10 cellular contexts compared by ENCODE assay signal in genomic region chr17:30323262-30323894, GRCh38. TPM values are rescaled to one million over a fixed set of nuclear protein-coding genes. Genes with fewer than 3 reads are reported as not detected.
DNase-seq lines count a peak whose midpoint lies in the region; ATAC-seq lines count a peak whose summit lies in the region.
"Had no signal": no experiment of that assay in that cellular context is flagged by ENCODE, and none has a peak within 500 bp of the region (broad histone marks: within the 10 kb centered on the region; RNA-seq: fewer than 3 reads in every experiment).

No MANE protein-coding gene starts in this region.

- no peak overlapping the region for H2AK5ac ChIP-seq in neuronal stem cell (ENCODE audit: low read depth, low read length)

- H3K4me2 ChIP-seq in neuronal stem cell (ENCODE audit: insufficient read depth, low read length, poor library complexity, severe bottlenecking) = no peak overlapping the region

- no peaks in the 10 kb centered on the region for H3K36me3 Mint-ChIP-seq in T-helper 2 cell treated with Interferon-gamma antibody and Interleukin-4, amounts not matched to agents 5 μg/mL and 100 μg/mL, for 36 hours (ENCODE audit: low read depth)
- no peaks in the 10 kb centered on the region for H3K36me3 Mint-ChIP-seq in naive thymus-derived CD4-positive, alpha-beta T cell

- no peak overlapping the region for H2AFZ ChIP-seq in neuronal stem cell (ENCODE audit: low read length)

- H2BK12ac ChIP-seq in neuronal stem cell (ENCODE audit: low read length) = no peak overlapping the region

- H3K9me3 ChIP-seq in naive thymus-derived CD4-positive, alpha-beta T cell (ENCODE audit: control insufficient read depth in 2 of 3, low read length in 3 of 3) = no peaks in the 10 kb centered on the region
- H3K9me3 ChIP-seq in neuronal stem cell (replicated peaks in 1 of 2; ENCODE audit: control insufficient read depth in 2 of 2, insufficient read depth in 1 of 2, low read depth in 1 of 2, low read length in 2 of 2) = no peaks in the 10 kb centered on the region
- H3K9me3 ChIP-seq: SJSA1, upper lobe of right lung had no signal

- H3K4me1 ChIP-seq in naive thymus-derived CD4-positive, alpha-beta T cell (ENCODE audit: control insufficient read depth in 2 of 2, insufficient read depth in 2 of 2, low read length in 2 of 2) = peaks cover 23 to 32% of the 10 kb centered on the region in 2 donors
- H3K4me1 ChIP-seq in neuronal stem cell (ENCODE audit: control insufficient read depth in 2 of 2, insufficient read depth in 1 of 2, low read depth in 1 of 2, low read length in 2 of 2) = peaks cover 2 to 4% of the 10 kb centered on the region in 2 donors
- H3K4me1 ChIP-seq: upper lobe of right lung had no signal

- H3K4ac ChIP-seq in neuronal stem cell (ENCODE audit: low read length) = no peak overlapping the region

- no peak overlapping the region for H4K91ac ChIP-seq in neuronal stem cell (ENCODE audit: low read depth, low read length, poor library complexity)

- H3K14ac ChIP-seq in neuronal stem cell (ENCODE audit: low read length) = no peak overlapping the region

- no peak overlapping the region for H3K9ac ChIP-seq in neuronal stem cell (ENCODE audit: low read depth, low read length, poor library complexity)

- H2BK5ac ChIP-seq in neuronal stem cell (ENCODE audit: low read length) = no peak overlapping the region

- no peak overlapping the region for H3K18ac ChIP-seq in neuronal stem cell (ENCODE audit: low read length)

- no peak overlapping the region for H3K27ac Mint-ChIP-seq in T-helper 2 cell treated with Interferon-gamma antibody and Interleukin-4, amounts not matched to agents 5 μg/mL and 100 μg/mL, for 36 hours
- peak overlapping the region; percentile 2 to 95 (median 88) for H3K27ac Mint-ChIP-seq in naive thymus-derived CD4-positive, alpha-beta T cell

- POLR2A ChIA-PET in naive thymus-derived CD4-positive, alpha-beta T cell (lab: Charles Lee) = interaction anchor here (0.6 to 3.5 kb wide), 14 partner anchors 8 to 1072 kb away, joined by 3 to 39 read pairs (median 4); partner anchors contain the start of genes BLMH and TMIGD1

- H3K23ac ChIP-seq in neuronal stem cell (ENCODE audit: low read depth, low read length, poor library complexity) = no peak overlapping the region

- no CpG with 5 or more reads among the region's 5 CpGs for WGBS in neuronal stem cell (ENCODE audit: extremely low coverage in 2 of 2, insufficient read length in 2 of 2, insufficient replicate concordance in 1 of 2), 2 donors

- no peaks in the 10 kb centered on the region for H3K36me3 ChIP-seq in naive thymus-derived CD4-positive, alpha-beta T cell (ENCODE audit: control insufficient read depth in 2 of 3, insufficient read depth in 3 of 3, low read length in 3 of 3)
- no peaks in the 10 kb centered on the region for H3K36me3 ChIP-seq in neuronal stem cell (replicated peaks in 1 of 2; ENCODE audit: control insufficient read depth in 2 of 2, insufficient read depth in 2 of 2, low read length in 2 of 2)
- H3K36me3 ChIP-seq: SJSA1, upper lobe of right lung had no signal

- peaks cover 9% of the 10 kb centered on the region for H3K27me3 Mint-ChIP-seq in T-helper 2 cell treated with Interferon-gamma antibody and Interleukin-4, amounts not matched to agents 5 μg/mL and 100 μg/mL, for 36 hours (ENCODE audit: low read depth)
- H3K27me3 Mint-ChIP-seq in naive thymus-derived CD4-positive, alpha-beta T cell = peaks cover 0 to 7% (median 0%) of the 10 kb centered on the region in 5 donors

- peaks cover 12% of the 10 kb centered on the region for H3K4me1 Mint-ChIP-seq in T-helper 2 cell treated with Interferon-gamma antibody and Interleukin-4, amounts not matched to agents 5 μg/mL and 100 μg/mL, for 36 hours (ENCODE audit: low read depth)
- H3K4me1 Mint-ChIP-seq in naive thymus-derived CD4-positive, alpha-beta T cell = peaks cover 15 to 46% (median 32%) of the 10 kb centered on the region in 7 donors

- no peak overlapping the region for H2BK120ac ChIP-seq in neuronal stem cell (ENCODE audit: low read depth, low read length)

- no peak overlapping the region for H2BK15ac ChIP-seq in neuronal stem cell (ENCODE audit: low read length)

- H3K4me3 Mint-ChIP-seq in T-helper 2 cell treated with Interferon-gamma antibody and Interleukin-4, amounts not matched to agents 5 μg/mL and 100 μg/mL, for 36 hours = no peak overlapping the region
- peak overlapping the region; percentile 26 to 67 (median 61) for H3K4me3 Mint-ChIP-seq in naive thymus-derived CD4-positive, alpha-beta T cell

- intact Hi-C loops in naive thymus-derived CD4-positive, alpha-beta T cell (cut with micrococcal nuclease) = loop anchor here in 1 of 2 donors (1.0 kb wide), 2 partner anchors 9 to 13 kb away; no protein-coding TSS in a partner anchor

- DNase-seq in T-helper 2 cell (peak in 3 of 5 experiments; percentile 20 to 68 (median 32)), NCI-H2029 treated with DMSO at 0.1 percent for 48 hours (lab: John Stamatoyannopoulos, UW) (peak; percentile 20), cortex of kidney (lab: John Stamatoyannopoulos, UW) (no peak), neuronal stem cell (ENCODE audit: low spot score) (no peak)
- no peak for DNase-seq in T-helper 2 cell treated with Interferon-gamma antibody and Interleukin-4, amounts not matched to agents 5 μg/mL and 100 μg/mL, for 36 hours (ENCODE audit: low spot score)
- peak; percentile 55 for DNase-seq in activated CD4-positive, alpha-beta T cell treated with anti-CD3 and anti-CD28 coated beads, Interleukin-2, amount 50 U/mL, for 1 hour
- peak in 7 of 9 donors; percentile 77 to 91 (median 86) for DNase-seq in naive thymus-derived CD4-positive, alpha-beta T cell
- DNase-seq: upper lobe of right lung had no signal

- no peaks in the 10 kb centered on the region for H3K79me1 ChIP-seq in neuronal stem cell (ENCODE audit: low read depth, low read length)

- peak; percentile 88 for ATAC-seq in naive thymus-derived CD4-positive, alpha-beta T cell
- ATAC-seq in GM21447 (IDR thresholded peaks at IDR 0.05; ENCODE audit: unreplicated experiment) = no peak

- H4K8ac ChIP-seq in neuronal stem cell (ENCODE audit: low read depth, low read length) = no peak overlapping the region

- H3K9me3 Mint-ChIP-seq in T-helper 2 cell treated with Interferon-gamma antibody and Interleukin-4, amounts not matched to agents 5 μg/mL and 100 μg/mL, for 36 hours = no peaks in the 10 kb centered on the region
- H3K9me3 Mint-ChIP-seq in naive thymus-derived CD4-positive, alpha-beta T cell = no peaks in the 10 kb centered on the region

- H3K27ac ChIP-seq in naive thymus-derived CD4-positive, alpha-beta T cell (ENCODE audit: low read depth, low read length) = peak overlapping the region; percentile 60
- H3K27ac ChIP-seq in neuronal stem cell (replicated peaks; ENCODE audit: low read length) = no peak overlapping the region
- H3K27ac ChIP-seq: SJSA1, upper lobe of right lung had no signal

- H3K4me3 ChIP-seq in naive thymus-derived CD4-positive, alpha-beta T cell (ENCODE audit: low read length) = peak overlapping the region; percentile 14
- H3K4me3 ChIP-seq in neuronal stem cell (ENCODE audit: low read length in 2 of 2) = no peak overlapping the region
- H3K4me3 ChIP-seq: SJSA1, upper lobe of right lung had no signal

- CTCF ChIA-PET in naive thymus-derived CD4-positive, alpha-beta T cell (lab: Charles Lee) = interaction anchor here (0.7 to 3.3 kb wide), 13 partner anchors 9 to 706 kb away, joined by 3 to 37 read pairs (median 5); partner anchors contain the start of genes BLMH and TMIGD1

- H3K27me3 ChIP-seq in naive thymus-derived CD4-positive, alpha-beta T cell (ENCODE audit: control insufficient read depth in 2 of 2, insufficient read depth in 2 of 2, low read length in 2 of 2) = no peaks in the 10 kb centered on the region
- peaks cover 0 to 37% (median 0%) of the 10 kb centered on the region in 3 experiments for H3K27me3 ChIP-seq in neuronal stem cell (ENCODE audit: control insufficient read depth in 3 of 3, insufficient read depth in 3 of 3, low read depth in 1 of 3, low read length in 3 of 3)
- H3K27me3 ChIP-seq: SJSA1, upper lobe of right lung had no signal

RNA-seq across cellular contexts. Expression of gene TMIGD1, which starts 10.5 kb away (rescaled TPM):
- not detected for total RNA-seq in naive thymus-derived CD4-positive, alpha-beta T cell
- polyA plus RNA-seq in naive thymus-derived CD4-positive, alpha-beta T cell = not detected
- polyA plus RNA-seq in neuronal stem cell (2013, experiment 1 of 2) = not detected
- not detected for polyA plus RNA-seq in neuronal stem cell (2013, experiment 2 of 2)
- total RNA-seq: SJSA1, upper lobe of right lung had no signal

RNA-seq across cellular contexts. Expression of gene BLMH, which starts 31.6 kb away (rescaled TPM):
- 10 to 100 TPM; 26.8 to 57.5 (median 40.1) TPM for total RNA-seq in naive thymus-derived CD4-positive, alpha-beta T cell
- polyA plus RNA-seq in naive thymus-derived CD4-positive, alpha-beta T cell = 10 to 100 TPM; 17.7 to 24.4 TPM
- polyA plus RNA-seq in neuronal stem cell (2013, experiment 1 of 2) = 63.0 TPM
- 62.7 TPM for polyA plus RNA-seq in neuronal stem cell (2013, experiment 2 of 2)

RNA-seq across cellular contexts. Expression of gene CPD, which starts 55.3 kb away (rescaled TPM):
- total RNA-seq in naive thymus-derived CD4-positive, alpha-beta T cell = 10 to 100 TPM; 16.5 to 52.9 (median 22.6) TPM
- polyA plus RNA-seq in naive thymus-derived CD4-positive, alpha-beta T cell = 10 to 100 TPM; 14.9 to 17.3 TPM
- polyA plus RNA-seq in neuronal stem cell (2013, experiment 1 of 2) = 19.4 TPM
- 19.5 TPM for polyA plus RNA-seq in neuronal stem cell (2013, experiment 2 of 2)

Comparison
In these comparisons a context has a peak if more than half of its experiments do, and no peak if none do; other contexts are left out.
1. DNase-seq: peak in T-helper 2 cell (3 of 5), NCI-H2029 treated with DMSO at 0.1 percent for 48 hours (single experiment), activated CD4-positive, alpha-beta T cell treated with anti-CD3 and anti-CD28 coated beads, Interleukin-2, amount 50 U/mL, for 1 hour (single experiment) and naive thymus-derived CD4-positive, alpha-beta T cell (7 of 9); none in T-helper 2 cell treated with Interferon-gamma antibody and Interleukin-4, amounts not matched to agents 5 μg/mL and 100 μg/mL, for 36 hours (single experiment), cortex of kidney (single experiment) and neuronal stem cell (single experiment).